1 cellular context compared by ENCODE assay signal in the genomic region with DNA sequence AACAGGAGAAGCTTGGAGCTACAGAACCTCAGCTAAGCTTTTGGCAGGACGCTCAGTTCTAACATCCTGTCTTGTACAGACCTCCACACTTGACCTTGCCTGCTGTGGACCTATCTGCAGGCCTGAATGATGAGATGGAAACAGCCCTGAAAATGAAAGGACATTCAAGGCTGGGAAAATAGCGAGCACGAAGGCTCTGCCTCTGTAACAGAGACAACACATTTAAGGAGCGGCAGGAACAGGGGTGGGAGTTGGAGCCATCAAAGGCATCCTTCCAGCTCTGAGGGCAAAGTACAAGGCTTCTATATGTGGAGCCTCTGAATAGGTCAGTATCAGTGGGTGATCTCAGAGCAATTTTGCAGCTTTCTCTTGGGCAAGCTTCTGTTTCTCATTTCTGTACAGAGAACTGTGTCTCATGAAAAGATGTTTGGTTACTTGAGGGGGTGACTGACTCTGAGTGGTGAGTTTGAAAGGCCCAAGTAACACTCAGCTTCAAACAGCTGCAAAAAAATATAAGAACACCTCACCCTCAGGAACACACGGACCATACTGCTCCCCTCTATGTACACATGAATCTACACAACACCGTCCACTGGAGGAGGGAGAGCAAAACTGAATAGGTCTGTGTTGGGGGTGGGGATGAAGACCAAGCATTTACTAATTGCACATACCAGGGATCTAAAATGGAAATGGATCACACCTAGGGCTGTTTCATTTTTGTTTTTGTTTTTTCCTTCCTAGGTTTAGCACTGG.
TF ChIP-seq lines count a peak whose summit lies in the region.

No MANE protein-coding gene starts in this region.

TF ChIP-seq in GM23338, 12 proteins besides CTCF, POLR2A, EP300 and RAD21 (continued from another document):
- no peak for TF ChIP-seq ZNF462 (CRISPR knock-in tag; IDR thresholded peaks at IDR 0.05)
